In the genomic region with DNA sequence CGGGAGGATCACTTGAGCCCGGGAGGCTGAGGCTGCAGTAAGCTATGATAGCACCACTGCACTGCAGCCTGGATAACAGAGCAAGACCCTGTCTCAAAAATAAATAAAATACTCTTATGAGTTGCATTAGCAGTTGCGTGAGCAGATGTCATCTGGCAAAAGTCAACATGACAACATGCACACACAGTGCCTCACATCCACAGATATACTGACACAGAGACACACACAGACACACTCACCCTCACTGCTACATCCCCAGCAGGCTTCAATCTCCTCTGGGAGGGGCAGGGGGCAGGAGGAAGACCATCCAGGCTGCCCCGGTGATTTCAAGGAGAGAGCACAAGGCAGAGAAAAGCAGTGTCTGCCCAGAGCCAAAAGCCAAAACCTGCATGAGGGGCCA, we compare ENCODE assay signal across 33 cellular contexts. TPM values are rescaled to one million over a fixed set of nuclear protein-coding genes. Genes with fewer than 3 reads are reported as not detected.
"Had no signal": no experiment of that assay in that cellular context is flagged by ENCODE, and none has a peak within 500 bp of the region (broad histone marks: within the 10 kb centered on the region; RNA-seq: fewer than 3 reads in every experiment).

No MANE protein-coding gene starts in this region.

- H3K27me3 Mint-ChIP-seq: activated naive CD8-positive, alpha-beta T cell had no signal

- H3K27ac ChIP-seq: cardiac muscle cell, SJCRH30, WERI-Rb-1 had no signal

- ATAC-seq: activated CD8-positive, alpha-beta memory T cell treated with anti-CD3 and anti-CD28 coated beads, Interleukin-2, amount 10 ng/mL, durations not matched to agents 7 days and 5 days; activated naive CD8-positive, alpha-beta T cell treated with anti-CD3 and anti-CD28 coated beads, Interleukin-2, amount 50 U/mL, for 24 hours; Panc1 had no signal

- H3K4me1 Mint-ChIP-seq: activated naive CD4-positive, alpha-beta T cell treated with anti-CD3 and anti-CD28 coated beads, Interleukin-2, amount 10 ng/mL, durations not matched to agents 7 days and 5 days; activated naive CD8-positive, alpha-beta T cell treated with anti-CD3 and anti-CD28 coated beads, Interleukin-2, amount 50 U/mL, for 24 hours had no signal

- H3K27me3 ChIP-seq: cardiac muscle cell, MG63, SJCRH30 had no signal

- H3K27ac Mint-ChIP-seq: activated CD4-positive, alpha-beta memory T cell treated with anti-CD3 and anti-CD28 coated beads, Interleukin-2, amount 10 ng/mL, durations not matched to agents 7 days and 5 days; activated CD8-positive, alpha-beta memory T cell treated with anti-CD3 and anti-CD28 coated beads, Interleukin-2, amount 10 ng/mL, durations not matched to agents 7 days and 5 days; activated naive CD4-positive, alpha-beta T cell treated with anti-CD3 and anti-CD28 coated beads, Interleukin-2, amount 10 ng/mL, durations not matched to agents 7 days and 5 days; activated naive CD8-positive, alpha-beta T cell; activated naive CD8-positive, alpha-beta T cell treated with anti-CD3 and anti-CD28 coated beads, Interleukin-2, amount 50 U/mL, for 24 hours had no signal

- H3K9me3 ChIP-seq: MG63, SJCRH30 had no signal

- H3K4me3 Mint-ChIP-seq: activated CD4-positive, alpha-beta memory T cell treated with anti-CD3 and anti-CD28 coated beads, Interleukin-2, amount 10 ng/mL, durations not matched to agents 7 days and 5 days; activated CD8-positive, alpha-beta memory T cell treated with anti-CD3 and anti-CD28 coated beads, Interleukin-2, amount 10 ng/mL, durations not matched to agents 7 days and 5 days; activated naive CD4-positive, alpha-beta T cell treated with anti-CD3 and anti-CD28 coated beads, Interleukin-2, amount 10 ng/mL, durations not matched to agents 7 days and 5 days; activated naive CD8-positive, alpha-beta T cell; activated naive CD8-positive, alpha-beta T cell treated with anti-CD3 and anti-CD28 coated beads, Interleukin-2, amount 50 U/mL, for 24 hours had no signal

- H3K9me3 Mint-ChIP-seq: activated CD4-positive, alpha-beta memory T cell treated with anti-CD3 and anti-CD28 coated beads, Interleukin-2, amount 10 ng/mL, durations not matched to agents 7 days and 5 days; activated naive CD4-positive, alpha-beta T cell treated with anti-CD3 and anti-CD28 coated beads, Interleukin-2, amount 10 ng/mL, durations not matched to agents 7 days and 5 days; activated naive CD8-positive, alpha-beta T cell treated with anti-CD3 and anti-CD28 coated beads, Interleukin-2, amount 50 U/mL, for 24 hours had no signal

- DNase-seq: activated CD4-positive, alpha-beta memory T cell treated with anti-CD3 and anti-CD28 coated beads, Interleukin-2, amount 10 ng/mL, durations not matched to agents 7 days and 5 days; activated CD4-positive, alpha-beta T cell treated with anti-CD3 and anti-CD28 coated beads for 1 hour; activated CD4-positive, alpha-beta T cell treated with anti-CD3 and anti-CD28 coated beads for 48 hours; activated CD4-positive, CD25-positive, alpha-beta regulatory T cell; activated CD8-positive, alpha-beta memory T cell treated with anti-CD3 and anti-CD28 coated beads for 24 hours; activated CD8-positive, alpha-beta memory T cell treated with anti-CD3 and anti-CD28 coated beads, Interleukin-2, amount 10 ng/mL, durations not matched to agents 7 days and 5 days; activated CD8-positive, alpha-beta memory T cell treated with anti-CD3 and anti-CD28 coated beads, Interleukin-2, amount 50 U/mL, for 48 hours; activated effector memory CD4-positive, alpha-beta T cell treated with Interleukin-2 at 50 U/mL for 16 hours; activated naive CD4-positive, alpha-beta T cell treated with anti-CD3 and anti-CD28 coated beads, Interleukin-2, amount 10 ng/mL, durations not matched to agents 7 days and 5 days; activated naive CD8-positive, alpha-beta T cell treated with anti-CD3 and anti-CD28 coated beads, Interleukin-2, amount 50 U/mL, for 24 hours; activated T-cell treated with anti-CD3 and anti-CD28 coated beads, Interleukin-2, amount 50 U/mL, for 48 hours; anterior cingulate cortex; Kasumi-1; KG1; MG63; NCI-H1048; NCI-H1105 treated with DMSO at 0.1 percent for 48 hours; NCI-H1436; NCI-H187; NCI-H2029 treated with DMSO at 0.1 percent for 48 hours; NCI-H2107; NCI-H510A; NCI-H526; NCI-H774; SHP77; SJCRH30; T1000; WERI-Rb-1 had no signal

- H3K36me3 Mint-ChIP-seq: activated CD8-positive, alpha-beta memory T cell treated with anti-CD3 and anti-CD28 coated beads, Interleukin-2, amount 10 ng/mL, durations not matched to agents 7 days and 5 days; activated naive CD4-positive, alpha-beta T cell treated with anti-CD3 and anti-CD28 coated beads, Interleukin-2, amount 10 ng/mL, durations not matched to agents 7 days and 5 days; activated naive CD8-positive, alpha-beta T cell had no signal

RNA-seq across cellular contexts. Expression of gene ELN, which starts 9.7 kb away (rescaled TPM):
- total RNA-seq: activated CD4-positive, alpha-beta memory T cell treated with anti-CD3 and anti-CD28 coated beads, Interleukin-2, amount 10 ng/mL, durations not matched to agents 7 days and 5 days; activated CD8-positive, alpha-beta memory T cell treated with anti-CD3 and anti-CD28 coated beads, Interleukin-2, amount 10 ng/mL, durations not matched to agents 7 days and 5 days; T-helper 1 cell treated with Interleukin-12 subunit alpha and Interleukin-12 subunit beta and Interleukin-4 antibody, amounts not matched to agents 30 ng/mL and 1 ng/mL, for 36 hours; T-helper 2 cell treated with Interferon-gamma antibody and Interleukin-4, amounts not matched to agents 100 ng/mL and 5 ng/mL, for 36 hours had no signal
